Comparison of ENCODE assay signal across 19 cellular contexts in the genomic region with DNA sequence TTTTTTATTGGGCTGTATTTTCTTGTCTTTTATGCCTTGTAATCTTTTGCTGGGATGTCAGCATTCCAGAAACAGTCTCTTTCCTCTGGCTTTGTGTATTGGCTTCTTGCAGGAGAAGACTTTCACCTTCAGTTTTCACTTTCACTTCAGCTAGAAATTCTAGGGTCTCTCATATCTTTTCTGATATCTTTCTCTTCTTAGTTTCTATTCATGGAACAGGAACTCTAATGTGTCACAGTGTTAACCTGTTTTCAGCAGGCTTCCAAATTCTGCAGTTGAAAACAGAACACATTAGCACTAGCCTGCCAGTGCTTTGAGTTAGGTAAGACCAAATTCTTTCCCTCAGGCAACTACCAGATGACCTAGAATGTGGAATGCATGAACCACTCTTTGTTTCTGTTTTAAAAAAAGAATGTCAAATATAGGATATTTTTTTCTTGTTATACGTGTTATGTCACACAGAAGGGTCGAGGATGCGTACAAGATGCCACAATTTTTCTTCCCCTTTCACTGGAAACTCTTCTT.
DNase-seq lines count a peak whose midpoint lies in the region; ATAC-seq, FAIRE-seq and TF ChIP-seq lines count a peak whose summit lies in the region.
"Had no signal": no experiment of that assay in that cellular context is flagged by ENCODE, and none has a peak within 500 bp of the region (broad histone marks: within the 10 kb centered on the region; RNA-seq: fewer than 3 reads in every experiment).

No MANE protein-coding gene starts in this region.

- H3K23ac ChIP-seq in mesendoderm (ENCODE audit: low read length): no peak overlapping the region

- no peaks in the 10 kb centered on the region for H3K79me1 ChIP-seq in mesendoderm (ENCODE audit: low read length)

- H3F3A ChIP-seq in PC-9 (ENCODE audit: insufficient read depth, low read depth): 0 out of 2 replicates have a peak, but pooled peaks cover 3% of the 10 kb centered on the region

- CTCF ChIA-PET in PC-9 (lab: Charles Lee): no interaction called here

- no peak overlapping the region for H2BK120ac ChIP-seq in mesendoderm (ENCODE audit: low read depth, low read length)

- DNase-seq in PC-9 (peak in 1 of 2 experiments; percentile 37), bronchial epithelial cell (ENCODE audit: low read depth) (peak; percentile 12), mesendoderm (peak; percentile 86), ecto neural progenitor cell (ENCODE audit: low spot score) (no peak), amniotic stem cell (lab: John Stamatoyannopoulos, UW) (no peak), NCI-H2227 (lab: John Stamatoyannopoulos, UW; ENCODE audit: unreplicated experiment) (no peak), AML-193 (lab: John Stamatoyannopoulos, UW) (no peak)
- DNase-seq: ACHN; C1 segment of cervical spinal cord; Calu3; CD4-positive, alpha-beta T cell; DMS 273 treated with DMSO at 0.1 percent for 48 hours; IMR-90 had no signal

- H2BK15ac ChIP-seq in mesendoderm (replicated peaks; ENCODE audit: low read depth): no peak overlapping the region

- TF ChIP-seq CTCF in PC-9 (conservative IDR thresholded peaks at IDR 0.05): no peak
- no peak for TF ChIP-seq CTCF in bronchial epithelial cell (IDR thresholded peaks at IDR 0.05; ENCODE audit: insufficient read depth, low read length, severe bottlenecking)

- H3K79me2 ChIP-seq in PC-9 (ENCODE audit: low read depth) (no peaks in the 10 kb centered on the region), mesendoderm (ENCODE audit: control insufficient read depth, insufficient read depth, low read length) (no peaks in the 10 kb centered on the region)

- no peak overlapping the region for H4K8ac ChIP-seq in mesendoderm (ENCODE audit: low read depth, low read length)

- no peak overlapping the region for H4K5ac ChIP-seq in mesendoderm (ENCODE audit: low read length)

- no CpG with 5 or more reads among the region's 3 CpGs for WGBS in mesendoderm (ENCODE audit: extremely low coverage, insufficient coverage, low lambda C conversion rate)

- H4K20me1 ChIP-seq in PC-9 (ENCODE audit: insufficient read depth): no peaks in the 10 kb centered on the region

- BruUV-seq in PC-9 (replicated peaks; lab: Mats Ljungman, UMichigan): no TSS peak

- H3K36me3 ChIP-seq in PC-9 (ENCODE audit: low read depth) (no peaks in the 10 kb centered on the region), bronchial epithelial cell (ENCODE audit: control insufficient read depth, insufficient read depth, low read length) (no peaks in the 10 kb centered on the region), mesendoderm (ENCODE audit: control insufficient read depth, insufficient read depth, low read length) (no peaks in the 10 kb centered on the region)
- H3K36me3 ChIP-seq: HAP-1 had no signal

- H3K9me3 ChIP-seq in PC-9 (ENCODE audit: insufficient read depth, low read depth): no peaks in the 10 kb centered on the region
- H3K9me3 ChIP-seq: HAP-1 had no signal

- POLR2A ChIA-PET in PC-9 (lab: Charles Lee; ENCODE audit: unreplicated experiment): no interaction called here

- peaks cover 8% of the 10 kb centered on the region; the same call in 1 of the 2 replicates for H3K4me1 ChIP-seq in PC-9 (replicated peaks; ENCODE audit: insufficient read depth)
- H3K4me1 ChIP-seq in mesendoderm (ENCODE audit: control insufficient read depth, low read depth, low read length): no peaks in the 10 kb centered on the region
- H3K4me1 ChIP-seq: HAP-1 had no signal

- no peak overlapping the region for H2AFZ ChIP-seq in PC-9

- H2BK5ac ChIP-seq in mesendoderm (ENCODE audit: low read length): no peak overlapping the region

- H3K56ac ChIP-seq in mesendoderm (ENCODE audit: low read length): no peak overlapping the region

- no peak for FAIRE-seq in bronchial epithelial cell (lab: Jason Lieb, UNC)
- FAIRE-seq: G401.6, GM12891, GM19239, H1 had no signal

- H3K27me3 ChIP-seq in PC-9 (ENCODE audit: insufficient read depth, low read depth): no peaks in the 10 kb centered on the region
- no peaks in the 10 kb centered on the region for H3K27me3 ChIP-seq in bronchial epithelial cell (ENCODE audit: control insufficient read depth, insufficient read depth, low read length)
- no peaks in the 10 kb centered on the region for H3K27me3 ChIP-seq in mesendoderm (ENCODE audit: insufficient read depth, low read length, poor library complexity)

- peak overlapping the region; percentile 68 for H3K18ac ChIP-seq in mesendoderm (ENCODE audit: low read length)

- no peak overlapping the region for H2AK5ac ChIP-seq in mesendoderm (ENCODE audit: low read length)

- intact Hi-C loops in PC-9 (cut with micrococcal nuclease; ENCODE audit: unreplicated experiment): no loop called here

- no peak overlapping the region for H3K9ac ChIP-seq in mesendoderm (ENCODE audit: low read length)

- no peaks in the 10 kb centered on the region for H3K9me2 ChIP-seq in PC-9 (ENCODE audit: insufficient read depth)

- H3K4me3 ChIP-seq in PC-9 (no peak overlapping the region), bronchial epithelial cell (ENCODE audit: low read depth, low read length) (no peak overlapping the region), mesendoderm (ENCODE audit: low read length) (no peak overlapping the region)
- H3K4me3 ChIP-seq: HAP-1 had no signal

- H3K4me2 ChIP-seq in PC-9: peak overlapping the region; percentile 36; the same call in 1 of the 2 replicates
- H3K4me2 ChIP-seq in mesendoderm (ENCODE audit: low read length): no peak overlapping the region

- no peak overlapping the region for H3K4ac ChIP-seq in mesendoderm (ENCODE audit: low read depth, low read length)

- H3K27ac ChIP-seq in PC-9 (0 out of 2 replicates have a peak overlapping the region, but pooled peaks have one; percentile 6), mesendoderm (ENCODE audit: low read depth, low read length) (no peak overlapping the region)

- ATAC-seq in GM18868 (IDR thresholded peaks at IDR 0.05; ENCODE audit: unreplicated experiment): peak; percentile 76

Comparison
In these comparisons a context has a peak if more than half of its experiments do, and no peak if none do; other contexts are left out.
1. DNase-seq: peak in bronchial epithelial cell (single experiment) and mesendoderm (single experiment); none in ecto neural progenitor cell (single experiment), amniotic stem cell (single experiment), NCI-H2227 (single experiment) and AML-193 (0 of 2).